In the genomic region with DNA sequence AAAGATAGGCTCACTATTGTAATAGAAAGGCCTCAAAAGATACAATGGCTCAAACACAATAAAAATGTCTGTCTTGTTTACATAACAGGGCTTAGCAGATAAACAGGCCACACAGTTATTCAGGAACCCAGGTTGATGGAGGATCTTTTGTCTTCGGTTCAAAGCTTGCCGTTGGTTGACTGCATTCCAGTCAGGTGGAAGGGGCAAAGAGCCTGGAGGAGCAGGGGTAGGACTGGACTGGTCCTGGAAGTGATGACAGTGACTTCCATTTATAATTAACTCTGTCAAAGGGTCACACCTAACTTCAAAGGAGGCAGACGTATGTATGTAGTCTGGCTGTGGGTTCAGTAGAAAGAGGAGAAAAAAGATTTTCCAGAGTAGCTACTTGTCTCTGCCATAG, we compare ENCODE assay signal across 1 cellular context. TPM values are rescaled to one million over a fixed set of nuclear protein-coding genes. Genes with fewer than 3 reads are reported as not detected.
"Had no signal": no experiment of that assay in that cellular context is flagged by ENCODE, and none has a peak within 500 bp of the region (broad histone marks: within the 10 kb centered on the region; RNA-seq: fewer than 3 reads in every experiment).

No MANE protein-coding gene starts in this region.

RNA-seq across cellular contexts. Expression of a gene that starts 20.1 kb away (rescaled TPM):
- total RNA-seq: PC-3 had no signal
